Comparison of ENCODE assay signal across 8 cellular contexts in the genomic region with DNA sequence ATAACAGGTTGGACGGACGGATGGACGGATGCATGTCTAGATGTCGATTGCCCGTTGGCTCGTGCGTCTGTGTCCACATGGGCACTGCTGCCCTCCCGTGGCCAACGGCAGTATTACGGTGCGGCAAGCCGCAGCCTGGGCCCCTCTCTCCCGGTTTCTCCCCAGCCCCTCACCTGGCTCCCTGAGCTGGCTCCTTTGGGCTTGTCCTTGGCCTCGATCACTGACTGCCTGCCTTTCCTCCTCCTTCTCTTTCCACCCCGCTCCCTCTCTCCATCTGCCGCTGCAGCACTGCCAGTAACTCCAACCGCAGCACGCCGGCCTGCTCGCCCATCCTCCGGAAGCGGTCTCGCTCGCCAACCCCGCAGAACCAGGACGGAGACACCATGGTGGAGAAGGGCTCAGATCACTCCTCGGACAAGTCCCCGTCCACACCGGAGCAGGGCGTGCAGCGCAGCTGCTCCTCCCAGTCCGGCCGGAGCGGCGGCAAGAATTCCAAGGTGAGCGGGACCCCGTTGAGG.
DNase-seq lines count a peak whose midpoint lies in the region; ATAC-seq and TF ChIP-seq lines count a peak whose summit lies in the region.

No MANE protein-coding gene starts in this region.

- no peak for TF ChIP-seq EP300 in tibial nerve (IDR thresholded peaks at IDR 0.05)

- H3K27ac ChIP-seq in tibial nerve = no peak overlapping the region

- DNase-seq in AG08396 (ENCODE audit: low spot score) = peak; percentile 87
- DNase-seq in RPMI8226 = peak; percentile 63
- peak; percentile 63 for DNase-seq in activated gamma-delta T cell treated with Interleukin-2 at 50 U/mL for 16 hours
- DNase-seq in fibroblast of villous mesenchyme (ENCODE audit: low read depth) = peak; percentile 19
- peak; percentile 58 for DNase-seq in omental fat pad (ENCODE audit: low spot score)
- peak; percentile 47 to 66 for DNase-seq in tibial nerve (ENCODE audit: low spot score in 2 of 2)

- WGBS in tibial nerve, 2 donors = 49 to 55% methylated on average over 36 to 37 of the region's 37 CpGs

- H3K27me3 ChIP-seq in tibial nerve = no peaks in the 10 kb centered on the region

- no peak overlapping the region for H3K4me3 ChIP-seq in fibroblast of villous mesenchyme (ENCODE audit: low read depth, low read length)
- H3K4me3 ChIP-seq in tibial nerve = no peak overlapping the region

- peaks cover 0 to 20% (median 2%) of the 10 kb centered on the region in 4 donors for H3K4me1 ChIP-seq in tibial nerve

- peak; percentile 91 for TF ChIP-seq CTCF in fibroblast of villous mesenchyme (IDR thresholded peaks at IDR 0.05; ENCODE audit: insufficient read depth, low read depth, low read length)
- TF ChIP-seq CTCF in omental fat pad (IDR thresholded peaks at IDR 0.05) = peak in 1 of 3 donors; percentile 43
- TF ChIP-seq CTCF in tibial nerve (IDR thresholded peaks at IDR 0.05) = peak; percentile 88 to 92 (median 90)

- ATAC-seq in GM18505 (IDR thresholded peaks at IDR 0.05; ENCODE audit: unreplicated experiment) (peak; percentile 69), HG03432 (IDR thresholded peaks at IDR 0.05; ENCODE audit: unreplicated experiment) (peak; percentile 56), omental fat pad (ENCODE audit: low FRiP score) (peak; percentile 35)

- H3K9me3 ChIP-seq in tibial nerve = no peaks in the 10 kb centered on the region

- no peaks in the 10 kb centered on the region for H3K36me3 ChIP-seq in tibial nerve

- no peak for TF ChIP-seq POLR2A in GM18505 (IDR thresholded peaks at IDR 0.05; ENCODE audit: borderline replicate concordance, extremely low read depth, insufficient read depth, insufficient read length)
- TF ChIP-seq POLR2A in tibial nerve (IDR thresholded peaks at IDR 0.05) = no peak

Comparison
In these comparisons a context has a peak if more than half of its experiments do, and no peak if none do; other contexts are left out.
1. DNase-seq: peak in every context shown above with its lines; median percentile 87 in AG08396; 63 in RPMI8226; 63 in activated gamma-delta T cell treated with Interleukin-2 at 50 U/mL for 16 hours; 58 in omental fat pad; 56 in tibial nerve; 19 in fibroblast of villous mesenchyme.